In genomic region chr19:11495481-11495880, GRCh38 we compare ENCODE assay signal across 18 cellular contexts.
"Had no signal": no experiment of that assay in that cellular context is flagged by ENCODE, and none has a peak within 500 bp of the region (broad histone marks: within the 10 kb centered on the region; RNA-seq: fewer than 3 reads in every experiment).

No MANE protein-coding gene starts in this region.

- H3K79me2 ChIP-seq: hepatocyte had no signal

- ATAC-seq: natural killer cell; psoas muscle; stimulated activated naive CD8-positive, alpha-beta T cell treated with anti-CD3 and anti-CD28 coated beads, Interleukin-15, Interleukin-2, amounts not matched to agents 100 U/mL and 50 U/mL, for 24 hours had no signal

- H2AFZ ChIP-seq: hepatocyte had no signal

- H3K4me3 ChIP-seq: esophagus muscularis mucosa, hepatocyte, left ventricle myocardium inferior, psoas muscle, right atrium auricular region, tibial nerve had no signal

- H3K4me2 ChIP-seq: hepatocyte had no signal

- H3K9me3 ChIP-seq: esophagus muscularis mucosa, left ventricle myocardium inferior, psoas muscle, right atrium auricular region, tibial nerve had no signal

- H3K4me1 ChIP-seq: left ventricle myocardium inferior, psoas muscle, right atrium auricular region, tibial nerve had no signal

- H3K27me3 ChIP-seq: esophagus muscularis mucosa, hepatocyte, right atrium auricular region, tibial nerve had no signal

- DNase-seq: activated CD4-positive, alpha-beta T cell treated with anti-CD3 and anti-CD28 coated beads, Interleukin-2, amount 50 U/mL, for 48 hours; activated CD8-positive, alpha-beta memory T cell treated with anti-CD3 and anti-CD28 coated beads, Interleukin-2, amount 50 U/mL, for 48 hours; activated naive CD4-positive, alpha-beta T cell treated with Interleukin-2 at 50 U/mL for 16 hours; activated naive CD8-positive, alpha-beta T cell treated with anti-CD3 and anti-CD28 coated beads for 36 hours; activated T-cell treated with anti-CD3 and anti-CD28 coated beads, Interleukin-2, amount 50 U/mL, for 48 hours; amniotic stem cell; glutamatergic neuron; kidney glomerular epithelial cell; left ventricle myocardium inferior; natural killer cell; psoas muscle; stimulated activated CD4-positive, alpha-beta T cell treated with anti-CD3 and anti-CD28 coated beads, Interleukin-4, amount 100 ng/mL, for 4 hours; stimulated activated naive CD8-positive, alpha-beta T cell treated with anti-CD3 and anti-CD28 coated beads, Interleukin-15, Interleukin-2, amounts not matched to agents 100 U/mL and 50 U/mL, for 24 hours; T1000 had no signal

- H3K27ac ChIP-seq: esophagus muscularis mucosa, hepatocyte, left ventricle myocardium inferior, psoas muscle, right atrium auricular region, tibial nerve had no signal
